27 cellular contexts compared by ENCODE assay signal in the genomic region with DNA sequence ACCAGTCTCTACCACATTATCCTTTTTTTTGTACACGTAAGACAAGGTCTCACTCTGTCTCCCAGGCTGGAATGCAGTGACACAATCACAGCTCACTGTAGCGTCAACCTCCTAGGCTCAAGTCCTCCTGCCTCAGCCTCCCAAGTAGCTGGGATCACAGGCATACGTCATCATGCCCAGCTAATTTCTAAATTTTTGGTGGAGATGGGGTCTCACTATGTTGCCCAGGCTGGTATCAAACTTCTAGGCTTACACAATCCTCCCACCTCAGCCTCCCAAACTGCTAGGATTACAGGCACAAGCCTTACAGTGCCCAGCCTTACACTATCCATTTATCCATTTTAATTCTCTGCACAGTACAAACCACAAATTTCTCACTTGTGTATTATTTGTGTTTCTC.
"Had no signal": no experiment of that assay in that cellular context is flagged by ENCODE, and none has a peak within 500 bp of the region (broad histone marks: within the 10 kb centered on the region; RNA-seq: fewer than 3 reads in every experiment).

No MANE protein-coding gene starts in this region.

- H3K27ac ChIP-seq: coronary artery, dorsolateral prefrontal cortex, epithelial cell of prostate, esophagus squamous epithelium, gastrocnemius medialis, heart right ventricle, left lung, lower lobe of right lung had no signal

- H3K4me1 ChIP-seq: esophagus squamous epithelium, gastrocnemius medialis, heart right ventricle, left lung, lower lobe of right lung had no signal

- H3K4me1 Mint-ChIP-seq: mesothelial cell of epicardium had no signal

- H3K27me3 ChIP-seq: dorsolateral prefrontal cortex, esophagus squamous epithelium, gastrocnemius medialis, heart right ventricle, left lung had no signal

- DNase-seq: dermis blood vessel endothelial cell; dorsolateral prefrontal cortex; effector CD4-positive, alpha-beta T cell; effector memory CD4-positive, alpha-beta T cell; erythroblast; esophagus squamous epithelium; foreskin fibroblast; foreskin melanocyte; gastrocnemius medialis; glutamatergic neuron; head of caudate nucleus; heart right ventricle; hippocampal formation; left cardiac atrium; left lung; left ventricle myocardium superior; lower lobe of right lung; mesenchymal stem cell; mucosa of descending colon; naive B cell; naive thymus-derived CD8-positive, alpha-beta T cell had no signal

- H3K4me3 Mint-ChIP-seq: mesothelial cell of epicardium; naive B cell; naive thymus-derived CD8-positive, alpha-beta T cell had no signal

- H3K27ac Mint-ChIP-seq: mesothelial cell of epicardium; naive B cell; naive thymus-derived CD8-positive, alpha-beta T cell had no signal

- ATAC-seq: esophagus mucosa; gastrocnemius medialis; heart right ventricle; left cardiac atrium; left lung; left ventricle myocardium superior; lower lobe of right lung; mucosa of descending colon; naive thymus-derived CD8-positive, alpha-beta T cell had no signal

- H3K27me3 Mint-ChIP-seq: naive B cell; naive thymus-derived CD8-positive, alpha-beta T cell had no signal

- H3K4me3 ChIP-seq: coronary artery, dorsolateral prefrontal cortex, esophagus squamous epithelium, gastrocnemius medialis, heart right ventricle, left lung, lower lobe of right lung, mucosa of descending colon had no signal

- FAIRE-seq: islet of Langerhans, keratinocyte had no signal

- H3K9me3 Mint-ChIP-seq: naive B cell; naive thymus-derived CD8-positive, alpha-beta T cell had no signal

- H3K9me3 ChIP-seq: esophagus squamous epithelium, gastrocnemius medialis, left lung, lower lobe of right lung, mucosa of descending colon had no signal
